In genomic region chr18:9287037-9287436, GRCh38 we compare ENCODE assay signal across 22 cellular contexts. TPM values are rescaled to one million over a fixed set of nuclear protein-coding genes. Genes with fewer than 3 reads are reported as not detected.
A peak's percentile ranks its signal among the peaks of the same experiment; 100 is the strongest.
DNase-seq lines count a peak whose midpoint lies in the region; ATAC-seq and TF ChIP-seq lines count a peak whose summit lies in the region.
"Had no signal": no experiment of that assay in that cellular context is flagged by ENCODE, and none has a peak within 500 bp of the region (broad histone marks: within the 10 kb centered on the region; RNA-seq: fewer than 3 reads in every experiment).

No MANE protein-coding gene starts in this region.

- peaks cover 5% of the 10 kb centered on the region for H3K9me3 Mint-ChIP-seq in activated CD8-positive, alpha-beta memory T cell treated with anti-CD3 and anti-CD28 coated beads, Interleukin-2, amount 10 ng/mL, durations not matched to agents 7 days and 5 days (ENCODE audit: low read depth)
- H3K9me3 Mint-ChIP-seq in activated T-cell treated with anti-CD3 and anti-CD28 coated beads, Interleukin-2, amount 50 U/mL, for 4 hours, result peaks cover 4% of the 10 kb centered on the region

- no peaks in the 10 kb centered on the region for H3K27me3 ChIP-seq in H7 (ENCODE audit: control insufficient read depth, insufficient read depth, low read length)
- H3K27me3 ChIP-seq: BE2C had no signal

- no peak overlapping the region for H3K27ac ChIP-seq in RWPE1
- H3K27ac ChIP-seq: 22Rv1 had no signal

- peak; percentile 82 for ATAC-seq in esophagus mucosa
- no peak for ATAC-seq in activated CD8-positive, alpha-beta memory T cell treated with anti-CD3 and anti-CD28 coated beads, Interleukin-2, amount 10 ng/mL, durations not matched to agents 7 days and 5 days
- no peak for ATAC-seq in activated T-cell treated with anti-CD3 and anti-CD28 coated beads, Interleukin-2, amount 50 U/mL, for 4 hours

- no peaks in the 10 kb centered on the region for H3K36me3 ChIP-seq in H7 (replicated peaks; ENCODE audit: control insufficient read depth, insufficient read depth, low read length)
- H3K36me3 ChIP-seq: BE2C had no signal

- no peak overlapping the region for H3K4me3 ChIP-seq in H7 (ENCODE audit: insufficient read depth, low read depth, low read length)

- CTCF ChIA-PET in RWPE1 (lab: Yijun Ruan, JAX), result no interaction called here
- CTCF ChIA-PET in activated CD8-positive, alpha-beta memory T cell treated with anti-CD3 and anti-CD28 coated beads, Interleukin-2, amount 10 ng/mL, durations not matched to agents 7 days and 5 days (lab: Charles Lee), result no interaction called here

- POLR2A ChIA-PET in RWPE1 (lab: Yijun Ruan, JAX; ENCODE audit: low non-redundant PET), result no interaction called here

- H3K27ac Mint-ChIP-seq in activated CD8-positive, alpha-beta memory T cell treated with anti-CD3 and anti-CD28 coated beads, Interleukin-2, amount 10 ng/mL, durations not matched to agents 7 days and 5 days, result no peak overlapping the region
- H3K27ac Mint-ChIP-seq: CD4-positive, alpha-beta T cell; T-helper 2 cell treated with Interferon-gamma antibody and Interleukin-4, amounts not matched to agents 5 μg/mL and 100 μg/mL, for 36 hours had no signal

- peaks cover 26% of the 10 kb centered on the region for H3K36me3 Mint-ChIP-seq in activated CD8-positive, alpha-beta memory T cell treated with anti-CD3 and anti-CD28 coated beads, Interleukin-2, amount 10 ng/mL, durations not matched to agents 7 days and 5 days
- peaks cover 22% of the 10 kb centered on the region for H3K36me3 Mint-ChIP-seq in activated T-cell treated with anti-CD3 and anti-CD28 coated beads, Interleukin-2, amount 50 U/mL, for 4 hours (ENCODE audit: insufficient read depth)

- no peaks in the 10 kb centered on the region for H3K27me3 Mint-ChIP-seq in activated CD8-positive, alpha-beta memory T cell treated with anti-CD3 and anti-CD28 coated beads, Interleukin-2, amount 10 ng/mL, durations not matched to agents 7 days and 5 days
- H3K27me3 Mint-ChIP-seq in activated T-cell treated with anti-CD3 and anti-CD28 coated beads, Interleukin-2, amount 50 U/mL, for 4 hours (ENCODE audit: low read depth), result no peaks in the 10 kb centered on the region
- H3K27me3 Mint-ChIP-seq: CD4-positive, alpha-beta T cell had no signal

- no peaks in the 10 kb centered on the region for H3K4me1 Mint-ChIP-seq in activated CD8-positive, alpha-beta memory T cell treated with anti-CD3 and anti-CD28 coated beads, Interleukin-2, amount 10 ng/mL, durations not matched to agents 7 days and 5 days
- no peaks in the 10 kb centered on the region for H3K4me1 Mint-ChIP-seq in activated T-cell treated with anti-CD3 and anti-CD28 coated beads, Interleukin-2, amount 50 U/mL, for 4 hours (ENCODE audit: low read depth)

- H3K4me3 Mint-ChIP-seq in activated CD8-positive, alpha-beta memory T cell treated with anti-CD3 and anti-CD28 coated beads, Interleukin-2, amount 10 ng/mL, durations not matched to agents 7 days and 5 days, result no peak overlapping the region
- H3K4me3 Mint-ChIP-seq in activated T-cell treated with anti-CD3 and anti-CD28 coated beads, Interleukin-2, amount 50 U/mL, for 4 hours, result no peak overlapping the region
- H3K4me3 Mint-ChIP-seq: CD4-positive, alpha-beta T cell; T-helper 2 cell treated with Interferon-gamma antibody and Interleukin-4, amounts not matched to agents 5 μg/mL and 100 μg/mL, for 36 hours had no signal

- TF ChIP-seq CTCF in RWPE1 (conservative IDR thresholded peaks at IDR 0.05; ENCODE audit: low read depth), result no peak

- DNase-seq in DMS 273 (lab: John Stamatoyannopoulos, UW; ENCODE audit: unreplicated experiment) (peak; percentile 8), DMS 273 treated with DMSO at 0.1 percent for 48 hours (lab: John Stamatoyannopoulos, UW) (no peak), HPDE6-E6E7 (ENCODE audit: extremely low spot score) (peak; percentile 11), RWPE1 (ENCODE audit: low spot score) (peak; percentile 21), H7 (no peak)
- DNase-seq in activated CD8-positive, alpha-beta memory T cell treated with anti-CD3 and anti-CD28 coated beads, Interleukin-2, amount 10 ng/mL, durations not matched to agents 7 days and 5 days, result no peak
- no peak for DNase-seq in activated T-cell treated with anti-CD3 and anti-CD28 coated beads, Interleukin-2, amount 50 U/mL, for 4 hours
- DNase-seq: BE2C; Calu3; CD4-positive, alpha-beta T cell; EL; KBM-7; NCI-H1048; NCI-H1436 treated with DMSO at 0.1 percent for 48 hours; NCI-H2029 treated with DMSO at 0.1 percent for 48 hours; NCI-H524; NK-92 treated with Interleukin-12 subunit alpha and Interleukin-12 subunit beta, amount 100 ng/mL, for 24 hours; OCI-M1; SW 1271 had no signal

RNA-seq across cellular contexts. Expression of gene TWSG1, which starts 47.5 kb away (rescaled TPM):
- 15.9 TPM for total RNA-seq in esophagus mucosa
- 10 to 100 TPM; 11.2 TPM for total RNA-seq in activated CD8-positive, alpha-beta memory T cell treated with anti-CD3 and anti-CD28 coated beads, Interleukin-2, amount 10 ng/mL, durations not matched to agents 7 days and 5 days
- 1 to 10 TPM; 6.1 to 8.2 (median 7.6) TPM for total RNA-seq in activated T-cell treated with anti-CD3 and anti-CD28 coated beads, Interleukin-2, amount 50 U/mL, for 4 hours
- total RNA-seq in H7 (2014; rRNA removed; shearing (Covaris generic)), result 15.1 and 16.8 TPM in 2 replicates

Comparison
In these comparisons a context has a peak if more than half of its experiments do, and no peak if none do; other contexts are left out.
1. DNase-seq: peak in DMS 273 (single experiment), HPDE6-E6E7 (single experiment) and RWPE1 (single experiment); none in DMS 273 treated with DMSO at 0.1 percent for 48 hours (single experiment), activated CD8-positive, alpha-beta memory T cell treated with anti-CD3 and anti-CD28 coated beads, Interleukin-2, amount 10 ng/mL, durations not matched to agents 7 days and 5 days (single experiment), activated T-cell treated with anti-CD3 and anti-CD28 coated beads, Interleukin-2, amount 50 U/mL, for 4 hours (single experiment) and H7 (single experiment).